Comparison of ENCODE assay signal across 8 cellular contexts in genomic region chr21:25456672-25457071, GRCh38.
DNase-seq lines count a peak whose midpoint lies in the region; ATAC-seq, FAIRE-seq and TF ChIP-seq lines count a peak whose summit lies in the region.

No MANE protein-coding gene starts in this region.

- ATAC-seq in GM18858 (IDR thresholded peaks at IDR 0.05; ENCODE audit: unreplicated experiment) (peak; percentile 29), HG02852 (IDR thresholded peaks at IDR 0.05; ENCODE audit: unreplicated experiment) (peak; percentile 47)

- H3K27me3 ChIP-seq in small intestine (ENCODE audit: control insufficient read depth in 2 of 2, insufficient read depth in 2 of 2, low read length in 2 of 2) = no peaks in the 10 kb centered on the region
- no peaks in the 10 kb centered on the region for H3K27me3 ChIP-seq in prostate gland (replicated peaks; ENCODE audit: insufficient read depth)

- TF ChIP-seq CTCF in prostate gland (IDR thresholded peaks at IDR 0.05) = no peak

- 58 to 79% (median 67%) methylated on average over 3 of the region's 3 CpGs for WGBS in small intestine, 3 donors
- WGBS in prostate gland = 48% methylated on average over 3 of the region's 3 CpGs

- H3K4me3 ChIP-seq in small intestine (ENCODE audit: low read depth in 1 of 2, low read length in 2 of 2) = no peak overlapping the region
- no peak overlapping the region for H3K4me3 ChIP-seq in prostate gland

- H3K27ac ChIP-seq in small intestine (ENCODE audit: low read depth in 1 of 2, low read length in 1 of 2) (peak overlapping the region; percentile 30 to 32), prostate gland (no peak overlapping the region)

- in situ Hi-C loops in ACHN (cut with HindIII; ENCODE audit: low pct_ligation_motif_present, low pct_unique_long_range_greater_than_20kb, low sequenced_read_pairs) = no loop called here

- no peak for TF ChIP-seq POLR2A in prostate gland (IDR thresholded peaks at IDR 0.05)

- intact Hi-C loops in prostate gland (cut with DNase I) = no loop called here

- H3K36me3 ChIP-seq in small intestine (ENCODE audit: control insufficient read depth in 2 of 2, insufficient read depth in 2 of 2, low read length in 2 of 2) (no peaks in the 10 kb centered on the region), prostate gland (no peaks in the 10 kb centered on the region)

- DNase-seq in activated CD4-positive, alpha-beta T cell treated with anti-CD3 and anti-CD28 coated beads, Interleukin-2, amount 50 U/mL, for 48 hours = peak; percentile 42 to 56
- DNase-seq in small intestine (no peak), NCI-H446 treated with DMSO at 0.1 percent for 48 hours (lab: John Stamatoyannopoulos, UW) (no peak), prostate gland (ENCODE audit: low spot score) (no peak), ACHN (no peak), NCI-H526 (lab: John Stamatoyannopoulos, UW) (no peak)

- FAIRE-seq in small intestine (lab: Jason Lieb, UNC) = no peak

- peaks cover 1% of the 10 kb centered on the region for H3K9me3 ChIP-seq in small intestine (ENCODE audit: control insufficient read depth, low read depth)
- H3K9me3 ChIP-seq in prostate gland = no peaks in the 10 kb centered on the region

- no peaks in the 10 kb centered on the region for H3K4me1 ChIP-seq in small intestine (ENCODE audit: control insufficient read depth in 2 of 2, insufficient read depth in 1 of 2, low read depth in 1 of 2, low read length in 1 of 2)
- no peaks in the 10 kb centered on the region for H3K4me1 ChIP-seq in prostate gland (replicated peaks)

Comparison
In these comparisons a context has a peak if more than half of its experiments do, and no peak if none do; other contexts are left out.
1. DNase-seq: peak in activated CD4-positive, alpha-beta T cell treated with anti-CD3 and anti-CD28 coated beads, Interleukin-2, amount 50 U/mL, for 48 hours (2 of 2); none in small intestine (single experiment), NCI-H446 treated with DMSO at 0.1 percent for 48 hours (single experiment), prostate gland (single experiment), ACHN (single experiment) and NCI-H526 (0 of 2).
2. H3K27ac ChIP-seq: peak in small intestine (2 of 2); none in prostate gland (0 of 2).